Comparison of ENCODE assay signal across 8 cellular contexts in the genomic region with DNA sequence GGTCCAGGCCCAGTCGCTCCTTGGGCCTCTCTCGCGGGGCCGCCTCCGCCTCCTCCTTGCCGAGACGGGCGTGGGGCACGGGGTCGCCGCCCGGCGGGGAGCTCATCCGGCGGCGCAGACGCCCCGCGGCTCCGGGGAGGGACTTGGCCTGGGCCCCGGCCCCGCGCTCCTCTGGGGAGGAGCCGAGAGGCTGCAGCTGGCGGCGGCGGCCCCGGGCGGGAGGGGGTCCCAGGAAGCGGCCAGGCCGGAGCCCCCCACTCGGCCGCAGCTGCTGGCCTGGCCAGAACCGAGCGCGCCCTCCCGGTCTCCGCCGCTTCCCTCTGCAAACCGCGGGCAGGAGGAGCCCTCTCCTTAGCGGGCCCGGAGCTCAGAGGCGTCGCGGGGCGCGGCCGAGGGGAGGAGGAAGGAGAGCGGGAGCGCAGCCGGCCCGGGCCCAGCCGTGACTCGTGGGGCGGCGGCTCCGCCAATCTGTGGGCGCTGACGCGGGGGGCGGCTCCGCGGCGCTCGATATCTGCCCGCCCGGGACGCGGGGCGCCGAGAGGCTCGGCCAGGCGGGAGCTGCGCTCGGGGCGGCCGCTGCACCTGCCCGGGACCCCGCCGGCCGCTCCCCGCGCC. TPM values are rescaled to one million over a fixed set of nuclear protein-coding genes. Genes with fewer than 3 reads are reported as not detected.
DNase-seq lines count a peak whose midpoint lies in the region; ATAC-seq and TF ChIP-seq lines count a peak whose summit lies in the region.

TSS of gene FAM20C (plus strand) at position 537 of the 615 bp plus-strand sequence. CDS start 629 bp downstream, outside the sequence.

- H3K4me3 ChIP-seq in fibroblast of lung (replicated peaks in 1 of 4; ENCODE audit: control extremely low read depth in 1 of 4, insufficient read depth in 1 of 4, low read depth in 3 of 4, low read length in 4 of 4) = peak within 1 kb of the TSS; percentile 47 to 90 (median 80)

- H3K27ac Mint-ChIP-seq in activated T-helper 17 cell treated with anti-CD3 and anti-CD28 coated beads, Interleukin-2, amount 50 U/mL, for 72 hours = no peak within 1 kb of the TSS

- H3K4me1 ChIP-seq in fibroblast of lung (ENCODE audit: control insufficient read depth, extremely low read depth, insufficient read depth, low read length) = peaks cover 14% of the 10 kb centered on the region

- no peaks in the 10 kb centered on the region for H3K36me3 Mint-ChIP-seq in activated T-helper 17 cell treated with anti-CD3 and anti-CD28 coated beads, Interleukin-2, amount 50 U/mL, for 72 hours (ENCODE audit: low read depth)

- H3K27ac ChIP-seq in fibroblast of lung (ENCODE audit: insufficient read depth, low read length) = peak within 1 kb of the TSS; percentile 75

- TF ChIP-seq CTCF in fibroblast of lung (conservative IDR thresholded peaks at IDR 0.05 in 1 of 2, IDR thresholded peaks at IDR 0.05 in 1 of 2; ENCODE audit: low read depth in 1 of 2, low read length in 2 of 2) = no peak

- no peaks in the 10 kb centered on the region for H3K9me3 ChIP-seq in fibroblast of lung (ENCODE audit: control insufficient read depth, insufficient read depth, low read depth, low read length)

- H3K9me3 Mint-ChIP-seq in activated T-helper 17 cell treated with anti-CD3 and anti-CD28 coated beads, Interleukin-2, amount 50 U/mL, for 72 hours = no peaks in the 10 kb centered on the region

- H2AFZ ChIP-seq in fibroblast of lung (ENCODE audit: low read length) = no peak within 1 kb of the TSS

- H3K4me1 Mint-ChIP-seq in activated T-helper 17 cell treated with anti-CD3 and anti-CD28 coated beads, Interleukin-2, amount 50 U/mL, for 72 hours = no peaks in the 10 kb centered on the region

- peak within 1 kb of the TSS; percentile 74 for H3K9ac ChIP-seq in fibroblast of lung (ENCODE audit: insufficient read depth, low read length)

- peaks cover 27% of the 10 kb centered on the region for H3K27me3 Mint-ChIP-seq in activated T-helper 17 cell treated with anti-CD3 and anti-CD28 coated beads, Interleukin-2, amount 50 U/mL, for 72 hours

- ATAC-seq in activated T-helper 17 cell treated with anti-CD3 and anti-CD28 coated beads, Interleukin-2, amount 50 U/mL, for 72 hours (replicated peaks) = peak; percentile 64
- no peak for ATAC-seq in GM18861 (IDR thresholded peaks at IDR 0.05; ENCODE audit: unreplicated experiment)
- no peak for ATAC-seq in HG02759 (IDR thresholded peaks at IDR 0.05; ENCODE audit: unreplicated experiment)

- peaks cover 44% of the 10 kb centered on the region for H3K79me2 ChIP-seq in fibroblast of lung (ENCODE audit: control insufficient read depth, insufficient read depth, low read length)

- DNase-seq in GM04504 (ENCODE audit: low read depth) (peak; percentile 72), NCI-H345 treated with DMSO at 0.1 percent for 48 hours (lab: John Stamatoyannopoulos, UW; ENCODE audit: unreplicated experiment) (peak; percentile 40), fibroblast of lung (ENCODE audit: low read depth in 2 of 2) (peak; percentile 84 to 90), mucosa of gallbladder (ENCODE audit: low spot score) (peak; percentile 85)
- peak; percentile 11 to 13 for DNase-seq in stimulated activated CD8-positive, alpha-beta memory T cell treated with anti-CD3 and anti-CD28 coated beads, Interleukin-7, amount 100 ng/mL, for 48 hours (ENCODE audit: extremely low read depth in 1 of 2, low read depth in 1 of 2)

- H3K4me3 Mint-ChIP-seq in activated T-helper 17 cell treated with anti-CD3 and anti-CD28 coated beads, Interleukin-2, amount 50 U/mL, for 72 hours = peak within 1 kb of the TSS; percentile 61

- peak within 1 kb of the TSS; percentile 37 for H3K4me2 ChIP-seq in fibroblast of lung (ENCODE audit: extremely low read depth, insufficient read depth, low read length)

- H3K36me3 ChIP-seq in fibroblast of lung (ENCODE audit: control insufficient read depth, insufficient read depth, low read length) = peaks cover 13% of the 10 kb centered on the region

- no peaks in the 10 kb centered on the region for H3K27me3 ChIP-seq in fibroblast of lung (ENCODE audit: control insufficient read depth, insufficient read depth, low read length)

- peaks cover 2% of the 10 kb centered on the region for H4K20me1 ChIP-seq in fibroblast of lung (ENCODE audit: control insufficient read depth, extremely low read depth, insufficient read depth, low read length)

RNA-seq across cellular contexts. Expression of gene FAM20C, which starts in this region (rescaled TPM):
- under 1 TPM; 0.08 to 0.19 TPM for total RNA-seq in activated T-helper 17 cell treated with anti-CD3 and anti-CD28 coated beads, Interleukin-2, amount 50 U/mL, for 72 hours
- total RNA-seq in fibroblast of lung (52.9 and 70.7 TPM in 2 replicates), mucosa of gallbladder (99.2 TPM)
- polyA plus RNA-seq in fibroblast of lung = 31.8 and 49.8 TPM in 2 replicates
- 63.2 and 98.4 TPM in 2 replicates for polyA plus RNA-seq in fibroblast of lung (2012)
- 34.0 and 76.6 TPM in 2 replicates for polyA minus RNA-seq in fibroblast of lung (ENCODE audit: low replicate concordance)

Comparison
In these comparisons a context has a peak if more than half of its experiments do, and no peak if none do; other contexts are left out.
1. RNA of gene FAM20C (total RNA-seq): 99.2 TPM in mucosa of gallbladder (single experiment) and 52.9 to 70.7 TPM in fibroblast of lung; 0.08 to 0.19 TPM in activated T-helper 17 cell treated with anti-CD3 and anti-CD28 coated beads, Interleukin-2, amount 50 U/mL, for 72 hours; every median in the first group is over 10 times any median in the second.
2. Peak in ATAC-seq in activated T-helper 17 cell treated with anti-CD3 and anti-CD28 coated beads, Interleukin-2, amount 50 U/mL, for 72 hours; RNA of the gene not detected or under 1 TPM.
3. DNase-seq: peak in every context shown above with its lines; median percentile 87 in fibroblast of lung; 85 in mucosa of gallbladder; 72 in GM04504; 40 in NCI-H345 treated with DMSO at 0.1 percent for 48 hours; 12 in stimulated activated CD8-positive, alpha-beta memory T cell treated with anti-CD3 and anti-CD28 coated beads, Interleukin-7, amount 100 ng/mL, for 48 hours.